ENCODE assay signal across 1 cellular context in genomic region chr21:33554982-33555344, GRCh38.
TF ChIP-seq lines count a peak whose summit lies in the region.

No MANE protein-coding gene starts in this region.

TF ChIP-seq in WTC11, 78 proteins besides CTCF, POLR2A, EP300 and RAD21 (continued from another document):
- no peak for TF ChIP-seq TEAD4 (CRISPR knock-in tag; IDR thresholded peaks at IDR 0.05)
- TF ChIP-seq, protein P1, sequence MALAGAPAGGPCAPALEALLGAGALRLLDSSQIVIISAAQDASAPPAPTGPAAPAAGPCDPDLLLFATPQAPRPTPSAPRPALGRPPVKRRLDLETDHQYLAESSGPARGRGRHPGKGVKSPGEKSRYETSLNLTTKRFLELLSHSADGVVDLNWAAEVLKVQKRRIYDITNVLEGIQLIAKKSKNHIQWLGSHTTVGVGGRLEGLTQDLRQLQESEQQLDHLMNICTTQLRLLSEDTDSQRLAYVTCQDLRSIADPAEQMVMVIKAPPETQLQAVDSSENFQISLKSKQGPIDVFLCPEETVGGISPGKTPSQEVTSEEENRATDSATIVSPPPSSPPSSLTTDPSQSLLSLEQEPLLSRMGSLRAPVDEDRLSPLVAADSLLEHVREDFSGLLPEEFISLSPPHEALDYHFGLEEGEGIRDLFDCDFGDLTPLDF (CRISPR knock-in tag; IDR thresholded peaks at IDR 0.05): no peak
- no peak for TF ChIP-seq NFE2L1 (CRISPR knock-in tag; IDR thresholded peaks at IDR 0.05)
- TF ChIP-seq NR1H2 (CRISPR knock-in tag; IDR thresholded peaks at IDR 0.05): no peak
- no peak for TF ChIP-seq PRRX2 (CRISPR knock-in tag; IDR thresholded peaks at IDR 0.05)
- no peak for TF ChIP-seq ZNF232 (CRISPR knock-in tag; IDR thresholded peaks at IDR 0.05)
- TF ChIP-seq FOXJ3 (CRISPR knock-in tag; IDR thresholded peaks at IDR 0.05; ENCODE audit: borderline replicate concordance): no peak
